Comparison of ENCODE assay signal across 16 cellular contexts in the genomic region with DNA sequence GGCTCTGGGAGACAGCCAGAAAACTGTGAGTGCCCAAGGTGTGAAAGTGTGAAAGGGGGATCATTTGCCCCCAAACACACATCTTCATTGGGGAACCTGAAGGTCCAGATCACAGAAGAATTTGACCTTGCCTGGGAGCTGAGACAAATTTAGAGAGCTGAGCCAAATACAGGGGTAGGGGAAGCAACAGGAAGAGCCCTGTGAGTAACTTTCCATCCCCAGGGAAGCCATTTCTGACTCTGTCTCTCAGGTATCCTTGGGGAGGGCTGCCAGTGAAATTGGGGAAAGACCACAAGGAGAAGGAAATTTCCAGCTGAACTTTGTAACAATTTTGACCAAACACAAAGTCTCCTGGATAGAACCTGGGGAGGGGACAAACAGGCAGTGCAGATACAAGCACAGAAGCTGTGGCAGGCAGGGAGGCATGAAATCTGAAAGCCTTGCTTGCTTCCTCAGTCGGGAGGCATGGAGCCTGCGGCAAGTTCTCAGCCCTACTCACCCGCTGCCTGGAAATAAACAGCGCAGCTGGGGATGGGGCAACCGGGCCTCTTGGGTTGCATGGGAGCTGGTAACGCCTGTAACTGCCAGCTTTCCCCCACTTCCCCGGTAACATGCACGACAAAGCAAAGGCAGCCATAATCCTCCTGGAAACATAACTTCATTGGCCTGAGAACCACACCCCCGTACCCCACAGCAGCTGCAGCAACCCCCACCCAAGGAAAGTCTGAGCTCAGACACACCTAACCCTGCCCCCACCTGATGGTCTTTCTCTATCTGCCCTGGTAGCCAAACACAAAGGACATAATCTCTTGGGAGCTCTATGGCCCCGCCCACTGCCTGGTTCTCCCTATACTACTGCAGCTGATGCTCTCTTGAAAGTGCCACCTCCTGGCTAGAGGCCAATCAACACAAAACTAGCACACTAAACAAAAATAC. TPM values are rescaled to one million over a fixed set of nuclear protein-coding genes. Genes with fewer than 3 reads are reported as not detected.
DNase-seq lines count a peak whose midpoint lies in the region; ATAC-seq and TF ChIP-seq lines count a peak whose summit lies in the region.
"Had no signal": no experiment of that assay in that cellular context is flagged by ENCODE, and none has a peak within 500 bp of the region (broad histone marks: within the 10 kb centered on the region; RNA-seq: fewer than 3 reads in every experiment).

No MANE protein-coding gene starts in this region.

- no peak overlapping the region for H2BK5ac ChIP-seq in neuronal stem cell (ENCODE audit: low read length)

- H3K27me3 ChIP-seq in neuronal stem cell (ENCODE audit: control insufficient read depth in 3 of 3, insufficient read depth in 3 of 3, low read depth in 1 of 3, low read length in 3 of 3), result no peaks in the 10 kb centered on the region
- H3K27me3 ChIP-seq: tibial artery had no signal

- no peak overlapping the region for H3K9ac ChIP-seq in neuronal stem cell (ENCODE audit: low read depth, low read length, poor library complexity)

- peak overlapping the region; percentile 3 for H3K18ac ChIP-seq in neuronal stem cell (ENCODE audit: low read length)

- peak overlapping the region; percentile 15 for H3K27ac ChIP-seq in neuronal stem cell (replicated peaks; ENCODE audit: low read length)
- H3K27ac ChIP-seq: tibial artery had no signal

- POLR2A ChIA-PET in WTC11 (lab: Charles Lee), result interaction anchor here (1.2 kb wide), 1 partner anchor 37 kb away, joined by 4 read pairs; a partner anchor contains a TSS

- no peak for TF ChIP-seq CTCF in WTC11 (IDR thresholded peaks at IDR 0.05)

- peaks cover 6% of the 10 kb centered on the region for H3K36me3 Mint-ChIP-seq in WTC11

- peaks cover 0 to 11% of the 10 kb centered on the region in 2 donors for H3K9me3 ChIP-seq in neuronal stem cell (replicated peaks in 1 of 2; ENCODE audit: control insufficient read depth in 2 of 2, insufficient read depth in 1 of 2, low read depth in 1 of 2, low read length in 2 of 2)

- no peak overlapping the region for H3K23ac ChIP-seq in neuronal stem cell (ENCODE audit: low read depth, low read length, poor library complexity)

- no peak overlapping the region for H2BK120ac ChIP-seq in neuronal stem cell (ENCODE audit: low read depth, low read length)

- peak; percentile 53 for DNase-seq in NCI-H2107 treated with DMSO at 0.1 percent for 48 hours (lab: John Stamatoyannopoulos, UW; ENCODE audit: unreplicated experiment)
- no peak for DNase-seq in NCI-H2107 (lab: John Stamatoyannopoulos, UW)
- peak; percentile 20 for DNase-seq in NCI-H1092 (lab: John Stamatoyannopoulos, UW)
- DNase-seq in WTC11 (ENCODE audit: low spot score), result peak; percentile 58
- no peak for DNase-seq in neuronal stem cell (ENCODE audit: low spot score)
- no peak for DNase-seq in NCI-H1694 (lab: John Stamatoyannopoulos, UW)
- no peak for DNase-seq in GM03348 (ENCODE audit: low spot score)
- DNase-seq: activated CD4-positive, alpha-beta memory T cell treated with anti-CD3 and anti-CD28 coated beads for 36 hours; activated naive CD4-positive, alpha-beta T cell treated with anti-CD3 and anti-CD28 coated beads for 36 hours; central memory CD4-positive, alpha-beta T cell; DMS53; NCI-H526; T-helper 1 cell; tibial artery had no signal

- peak overlapping the region; percentile 26 for H3K4me3 Mint-ChIP-seq in WTC11
- H3K4me3 Mint-ChIP-seq: activated CD4-positive, alpha-beta memory T cell treated with anti-CD3 and anti-CD28 coated beads for 36 hours; activated naive CD4-positive, alpha-beta T cell treated with anti-CD3 and anti-CD28 coated beads for 36 hours had no signal

- CTCF ChIA-PET in WTC11 (lab: Charles Lee), result interaction anchor here (1.0 to 1.5 kb wide), 6 partner anchors 13 to 124 kb away, joined by 3 to 10 read pairs (median 4); a partner anchor contains a TSS

- peaks cover 25% of the 10 kb centered on the region for H3K4me1 Mint-ChIP-seq in WTC11

- ATAC-seq in WTC11, result peak; percentile 92
- ATAC-seq in GM19397 (IDR thresholded peaks at IDR 0.05; ENCODE audit: unreplicated experiment), result no peak

- no CpG with 5 or more reads among the region's 10 CpGs for WGBS in neuronal stem cell (ENCODE audit: extremely low coverage in 2 of 2, insufficient read length in 2 of 2, insufficient replicate concordance in 1 of 2), 2 donors

- H2BK15ac ChIP-seq in neuronal stem cell (ENCODE audit: low read length), result no peak overlapping the region

- H3K79me1 ChIP-seq in neuronal stem cell (ENCODE audit: low read depth, low read length), result peaks cover 5% of the 10 kb centered on the region

- H3K4me2 ChIP-seq in neuronal stem cell (ENCODE audit: insufficient read depth, low read length, poor library complexity, severe bottlenecking), result no peak overlapping the region

- peaks cover 0 to 4% of the 10 kb centered on the region in 2 donors for H3K4me1 ChIP-seq in neuronal stem cell (ENCODE audit: control insufficient read depth in 2 of 2, insufficient read depth in 1 of 2, low read depth in 1 of 2, low read length in 2 of 2)
- H3K4me1 ChIP-seq: tibial artery had no signal

- H3K27ac Mint-ChIP-seq in WTC11, result peak overlapping the region; percentile 43
- H3K27ac Mint-ChIP-seq: activated CD4-positive, alpha-beta memory T cell treated with anti-CD3 and anti-CD28 coated beads for 36 hours; activated naive CD4-positive, alpha-beta T cell treated with anti-CD3 and anti-CD28 coated beads for 36 hours had no signal

- H3K9me3 Mint-ChIP-seq in WTC11, result peaks cover 10% of the 10 kb centered on the region

- no peak overlapping the region for H2AFZ ChIP-seq in neuronal stem cell (ENCODE audit: low read length)

- H2BK12ac ChIP-seq in neuronal stem cell (ENCODE audit: low read length), result no peak overlapping the region

- no peak overlapping the region for H3K14ac ChIP-seq in neuronal stem cell (ENCODE audit: low read length)

- no peak overlapping the region for H3K4me3 ChIP-seq in neuronal stem cell (ENCODE audit: low read length in 2 of 2)
- H3K4me3 ChIP-seq: tibial artery had no signal

- H3K4ac ChIP-seq in neuronal stem cell (ENCODE audit: low read length), result no peak overlapping the region

- H3K27me3 Mint-ChIP-seq in WTC11 (ENCODE audit: low read depth), result no peaks in the 10 kb centered on the region
- H3K27me3 Mint-ChIP-seq: activated CD4-positive, alpha-beta memory T cell treated with anti-CD3 and anti-CD28 coated beads for 36 hours had no signal

- H2AK5ac ChIP-seq in neuronal stem cell (ENCODE audit: low read depth, low read length), result no peak overlapping the region

- H4K91ac ChIP-seq in neuronal stem cell (ENCODE audit: low read depth, low read length, poor library complexity), result no peak overlapping the region

- no peaks in the 10 kb centered on the region for H3K36me3 ChIP-seq in neuronal stem cell (replicated peaks in 1 of 2; ENCODE audit: control insufficient read depth in 2 of 2, insufficient read depth in 2 of 2, low read length in 2 of 2)

- no peak overlapping the region for H4K8ac ChIP-seq in neuronal stem cell (ENCODE audit: low read depth, low read length)

TF ChIP-seq in WTC11, 78 proteins besides CTCF, POLR2A, EP300 and RAD21:
- no peak for TF ChIP-seq SMAD3 (CRISPR knock-in tag; IDR thresholded peaks at IDR 0.05; ENCODE audit: borderline replicate concordance)
- TF ChIP-seq OVOL2 (CRISPR knock-in tag; IDR thresholded peaks at IDR 0.05; ENCODE audit: borderline replicate concordance), result no peak
- TF ChIP-seq, protein P1, sequence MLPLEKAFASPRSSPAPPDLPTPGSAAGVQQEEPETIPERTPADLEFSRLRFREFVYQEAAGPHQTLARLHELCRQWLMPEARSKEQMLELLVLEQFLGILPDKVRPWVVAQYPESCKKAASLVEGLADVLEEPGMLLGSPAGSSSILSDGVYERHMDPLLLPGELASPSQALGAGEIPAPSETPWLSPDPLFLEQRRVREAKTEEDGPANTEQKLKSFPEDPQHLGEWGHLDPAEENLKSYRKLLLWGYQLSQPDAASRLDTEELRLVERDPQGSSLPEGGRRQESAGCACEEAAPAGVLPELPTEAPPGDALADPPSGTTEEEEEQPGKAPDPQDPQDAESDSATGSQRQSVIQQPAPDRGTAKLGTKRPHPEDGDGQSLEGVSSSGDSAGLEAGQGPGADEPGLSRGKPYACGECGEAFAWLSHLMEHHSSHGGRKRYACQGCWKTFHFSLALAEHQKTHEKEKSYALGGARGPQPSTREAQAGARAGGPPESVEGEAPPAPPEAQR (CRISPR knock-in tag; IDR thresholded peaks at IDR 0.05), result no peak
- no peak for TF ChIP-seq GABPB1 (CRISPR knock-in tag; IDR thresholded peaks at IDR 0.05)
- TF ChIP-seq, protein P2, sequence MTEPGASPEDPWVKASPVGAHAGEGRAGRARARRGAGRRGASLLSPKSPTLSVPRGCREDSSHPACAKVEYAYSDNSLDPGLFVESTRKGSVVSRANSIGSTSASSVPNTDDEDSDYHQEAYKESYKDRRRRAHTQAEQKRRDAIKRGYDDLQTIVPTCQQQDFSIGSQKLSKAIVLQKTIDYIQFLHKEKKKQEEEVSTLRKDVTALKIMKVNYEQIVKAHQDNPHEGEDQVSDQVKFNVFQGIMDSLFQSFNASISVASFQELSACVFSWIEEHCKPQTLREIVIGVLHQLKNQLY (CRISPR knock-in tag; IDR thresholded peaks at IDR 0.05), result no peak
- no peak for TF ChIP-seq GTF2I (CRISPR knock-in tag; conservative IDR thresholded peaks at IDR 0.05)
- no peak for TF ChIP-seq ZNF232 (CRISPR knock-in tag; IDR thresholded peaks at IDR 0.05)
- no peak for TF ChIP-seq PRRX2 (CRISPR knock-in tag; IDR thresholded peaks at IDR 0.05)
- TF ChIP-seq, protein P3, sequence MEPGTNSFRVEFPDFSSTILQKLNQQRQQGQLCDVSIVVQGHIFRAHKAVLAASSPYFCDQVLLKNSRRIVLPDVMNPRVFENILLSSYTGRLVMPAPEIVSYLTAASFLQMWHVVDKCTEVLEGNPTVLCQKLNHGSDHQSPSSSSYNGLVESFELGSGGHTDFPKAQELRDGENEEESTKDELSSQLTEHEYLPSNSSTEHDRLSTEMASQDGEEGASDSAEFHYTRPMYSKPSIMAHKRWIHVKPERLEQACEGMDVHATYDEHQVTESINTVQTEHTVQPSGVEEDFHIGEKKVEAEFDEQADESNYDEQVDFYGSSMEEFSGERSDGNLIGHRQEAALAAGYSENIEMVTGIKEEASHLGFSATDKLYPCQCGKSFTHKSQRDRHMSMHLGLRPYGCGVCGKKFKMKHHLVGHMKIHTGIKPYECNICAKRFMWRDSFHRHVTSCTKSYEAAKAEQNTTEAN (CRISPR knock-in tag; IDR thresholded peaks at IDR 0.05), result no peak
- TF ChIP-seq, protein P4, sequence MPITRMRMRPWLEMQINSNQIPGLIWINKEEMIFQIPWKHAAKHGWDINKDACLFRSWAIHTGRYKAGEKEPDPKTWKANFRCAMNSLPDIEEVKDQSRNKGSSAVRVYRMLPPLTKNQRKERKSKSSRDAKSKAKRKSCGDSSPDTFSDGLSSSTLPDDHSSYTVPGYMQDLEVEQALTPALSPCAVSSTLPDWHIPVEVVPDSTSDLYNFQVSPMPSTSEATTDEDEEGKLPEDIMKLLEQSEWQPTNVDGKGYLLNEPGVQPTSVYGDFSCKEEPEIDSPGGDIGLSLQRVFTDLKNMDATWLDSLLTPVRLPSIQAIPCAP (CRISPR knock-in tag; IDR thresholded peaks at IDR 0.05), result no peak

RNA-seq across cellular contexts. Expression of a gene that starts 31.4 kb away (rescaled TPM):
- 30.4 to 30.8 TPM (median 30.8 TPM) in 3 replicates for total RNA-seq in WTC11 (2021)
- polyA plus RNA-seq in neuronal stem cell (2013, experiment 1 of 2), result 51.0 TPM
- 54.2 TPM for polyA plus RNA-seq in neuronal stem cell (2013, experiment 2 of 2)

RNA-seq across cellular contexts. Expression of a gene that starts 36.9 kb away (rescaled TPM):
- total RNA-seq in WTC11 (2021), result 1.8 to 3.1 TPM (median 2.4 TPM) in 3 replicates
- polyA plus RNA-seq in neuronal stem cell (2013, experiment 1 of 2), result not detected
- 0.06 TPM for polyA plus RNA-seq in neuronal stem cell (2013, experiment 2 of 2)
- total RNA-seq: activated CD4-positive, alpha-beta memory T cell treated with anti-CD3 and anti-CD28 coated beads for 36 hours; activated naive CD4-positive, alpha-beta T cell treated with anti-CD3 and anti-CD28 coated beads for 36 hours; LHCN-M2 had no signal

Comparison
In these comparisons a context has a peak if more than half of its experiments do, and no peak if none do; other contexts are left out.
1. DNase-seq: peak in NCI-H2107 treated with DMSO at 0.1 percent for 48 hours (single experiment), NCI-H1092 (single experiment) and WTC11 (single experiment); none in NCI-H2107 (single experiment), neuronal stem cell (single experiment), NCI-H1694 (single experiment) and GM03348 (single experiment).